1 cellular context compared by ENCODE assay signal in genomic region chr22:26949193-26949592, GRCh38.
TF ChIP-seq lines count a peak whose summit lies in the region.

No MANE protein-coding gene starts in this region.

TF ChIP-seq in K562, 482 proteins besides CTCF, POLR2A, EP300 and RAD21 (continued from another document):
- TF ChIP-seq BCOR (IDR thresholded peaks at IDR 0.05) (no peak), ZNF445 (CRISPR knock-in tag; IDR thresholded peaks at IDR 0.05; ENCODE audit: low read depth) (no peak), CEBPG (CRISPR knock-in tag; IDR thresholded peaks at IDR 0.05) (no peak), CEBPG (tag; conservative IDR thresholded peaks at IDR 0.05 in 1 of 2, IDR thresholded peaks at IDR 0.05 in 1 of 2) (no peak)
